ENCODE assay signal across 25 cellular contexts in the genomic region with DNA sequence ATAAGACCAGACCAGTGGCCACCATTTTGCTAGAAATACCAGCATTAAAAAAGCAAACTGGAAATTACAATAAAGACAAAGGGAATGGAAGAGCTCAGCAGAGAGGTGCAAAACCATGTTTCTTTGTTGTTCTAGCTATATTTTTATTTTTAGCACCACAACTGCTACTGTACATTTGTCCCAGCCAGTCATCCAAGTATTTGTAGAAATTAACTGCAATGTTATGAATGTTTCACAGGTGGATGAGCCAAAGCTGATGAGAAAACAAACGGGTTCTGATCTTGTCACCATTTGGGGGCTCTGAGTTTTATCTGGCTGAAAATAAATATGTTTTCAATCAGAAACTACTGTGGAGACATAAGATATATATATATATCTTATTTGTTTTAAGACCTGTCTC. TPM values are rescaled to one million over a fixed set of nuclear protein-coding genes. Genes with fewer than 3 reads are reported as not detected.
A peak's percentile ranks its signal among the peaks of the same experiment; 100 is the strongest.
DNase-seq lines count a peak whose midpoint lies in the region; ATAC-seq, FAIRE-seq and TF ChIP-seq lines count a peak whose summit lies in the region.
"Had no signal": no experiment of that assay in that cellular context is flagged by ENCODE, and none has a peak within 500 bp of the region (broad histone marks: within the 10 kb centered on the region; RNA-seq: fewer than 3 reads in every experiment).

No MANE protein-coding gene starts in this region.

- CTCF ChIA-PET in activated CD4-positive, alpha-beta T cell treated with anti-CD3 and anti-CD28 coated beads for 36 hours (lab: Charles Lee): interaction anchor here (1.3 kb wide), 1 partner anchor 9 kb away, joined by 6 read pairs; no protein-coding TSS in a partner anchor
- CTCF ChIA-PET in GM12878 (lab: Yijun Ruan, JAX): no interaction called here

- no peaks in the 10 kb centered on the region for H3K27me3 Mint-ChIP-seq in activated CD4-positive, alpha-beta T cell treated with anti-CD3 and anti-CD28 coated beads for 36 hours
- H3K27me3 Mint-ChIP-seq: CD4-positive, alpha-beta T cell had no signal

- no peaks in the 10 kb centered on the region for H3K4me1 ChIP-seq in GM12878 (ENCODE audit: control insufficient read depth, insufficient read depth, low read length)
- H3K4me1 ChIP-seq: A549 had no signal

- no peak overlapping the region for H3K4me3 Mint-ChIP-seq in activated CD4-positive, alpha-beta T cell treated with anti-CD3 and anti-CD28 coated beads for 36 hours
- H3K4me3 Mint-ChIP-seq: CD14-positive monocyte; CD4-positive, alpha-beta T cell; CD8-positive, alpha-beta memory T cell; GM23338; H9; HFFc6 had no signal

- no peak overlapping the region for H3K4me3 ChIP-seq in GM12878
- H3K4me3 ChIP-seq: A549; BLaER1 treated with 17β-estradiol and CSF1 and Interleukin-3, amounts not matched to agents 10 nM and 100 nM; GM23338 had no signal

- SMC1A ChIA-PET in GM12878 (lab: Charles Lee; ENCODE audit: uncharacterized antibody, unreplicated experiment): interaction anchor here (1.2 kb wide), 1 partner anchor 34 kb away, joined by 3 read pairs; no protein-coding TSS in a partner anchor

- no peak overlapping the region for H3K27ac ChIP-seq in GM12878 (ENCODE audit: control insufficient read depth, insufficient read depth)
- H3K27ac ChIP-seq: A549; BLaER1 treated with 17β-estradiol and CSF1 and Interleukin-3, amounts not matched to agents 10 nM and 100 nM had no signal

- POLR2A ChIA-PET in activated CD4-positive, alpha-beta T cell treated with anti-CD3 and anti-CD28 coated beads for 36 hours (lab: Charles Lee): no interaction called here
- POLR2A ChIA-PET in GM12878 (lab: Charles Lee): no interaction called here

- H2AFZ ChIP-seq in GM12878 (ENCODE audit: control insufficient read depth, low read depth, low read length): peak overlapping the region; percentile 67
- H2AFZ ChIP-seq: GM23338 had no signal

- H3K27ac Mint-ChIP-seq in activated CD4-positive, alpha-beta T cell treated with anti-CD3 and anti-CD28 coated beads for 36 hours: peak overlapping the region; percentile 42
- H3K27ac Mint-ChIP-seq: CD14-positive monocyte; CD4-positive, alpha-beta T cell; CD8-positive, alpha-beta memory T cell; GM23338; H9; HFFc6 had no signal

- DNase-seq in activated CD4-positive, alpha-beta T cell treated with anti-CD3 and anti-CD28 coated beads for 36 hours: no peak
- no peak for DNase-seq in activated CD4-positive, alpha-beta T cell treated with anti-CD3 and anti-CD28 coated beads for 48 hours
- DNase-seq in GM12878 (ENCODE audit: low read depth, low spot score) (no peak), myocyte (ENCODE audit: low read depth) (peak; percentile 67)
- DNase-seq: 8988T; ACHN; AML-193; BE2C; CD4-positive, alpha-beta T cell; CD8-positive, alpha-beta memory T cell; DMS 273 treated with DMSO at 0.1 percent for 48 hours; DMS79; EL; GDM1; H9; HFFc6 had no signal

- ATAC-seq in activated CD4-positive, alpha-beta T cell treated with anti-CD3 and anti-CD28 coated beads for 36 hours: no peak
- ATAC-seq in GM12878 (no peak), GM18868 (IDR thresholded peaks at IDR 0.05; ENCODE audit: unreplicated experiment) (no peak), HG03520 (IDR thresholded peaks at IDR 0.05; ENCODE audit: unreplicated experiment) (no peak), GM21423 (IDR thresholded peaks at IDR 0.05; ENCODE audit: unreplicated experiment) (no peak)
- ATAC-seq: A549, GM23338 had no signal

- no peak for TF ChIP-seq EP300 in GM12878 (IDR thresholded peaks at IDR 0.05; ENCODE audit: borderline replicate concordance in 1 of 2, control insufficient read depth in 1 of 2, low read depth in 2 of 2, low read length in 2 of 2)

- H3K36me3 ChIP-seq in GM12878 (ENCODE audit: control insufficient read depth in 2 of 2, insufficient read depth in 2 of 2, low read length in 1 of 2): no peaks in the 10 kb centered on the region
- H3K36me3 ChIP-seq: BE2C; BLaER1 treated with 17β-estradiol and CSF1 and Interleukin-3, amounts not matched to agents 10 nM and 100 nM had no signal

- RAD21 ChIA-PET in GM12878 (lab: Charles Lee; ENCODE audit: unreplicated experiment): interaction anchor here (1.0 kb wide), 1 partner anchor 124 kb away, joined by 3 read pairs; the partner anchor contains the start of gene MAPK1IP1L

- no peaks in the 10 kb centered on the region for H3K36me3 Mint-ChIP-seq in activated CD4-positive, alpha-beta T cell treated with anti-CD3 and anti-CD28 coated beads for 36 hours (ENCODE audit: low read depth)
- H3K36me3 Mint-ChIP-seq: CD14-positive monocyte; CD8-positive, alpha-beta memory T cell had no signal

- no TSS peak for BruUV-seq in GM12878 (replicated peaks; lab: Mats Ljungman, UMichigan)

- H3K4me1 Mint-ChIP-seq in activated CD4-positive, alpha-beta T cell treated with anti-CD3 and anti-CD28 coated beads for 36 hours: peaks cover 3% of the 10 kb centered on the region
- H3K4me1 Mint-ChIP-seq: GM23338, H9 had no signal

- no peak for TF ChIP-seq POLR2A in GM12878 (IDR thresholded peaks at IDR 0.05; ENCODE audit: low read depth, low read length)

- intact Hi-C loops in activated CD4-positive, alpha-beta T cell treated with anti-CD3 and anti-CD28 coated beads for 36 hours (cut with DNase I, micrococcal nuclease): no loop called here
- intact Hi-C loops in GM12878 (cut with micrococcal nuclease; ENCODE audit: unreplicated experiment): no loop called here

- no peak for TF ChIP-seq CTCF in GM12878 (IDR thresholded peaks at IDR 0.05 in 2 of 3, conservative IDR thresholded peaks at IDR 0.05 in 1 of 3; ENCODE audit: control insufficient read depth in 2 of 3, extremely low read depth in 1 of 3, insufficient read depth in 1 of 3, low read depth in 3 of 3, low read length in 3 of 3)

- no peak overlapping the region for H3K9ac ChIP-seq in GM12878 (ENCODE audit: control insufficient read depth, insufficient read depth, low read length)
- H3K9ac ChIP-seq: BLaER1 treated with 17β-estradiol and CSF1 and Interleukin-3, amounts not matched to agents 10 nM and 100 nM had no signal

- no peaks in the 10 kb centered on the region for H3K9me3 Mint-ChIP-seq in activated CD4-positive, alpha-beta T cell treated with anti-CD3 and anti-CD28 coated beads for 36 hours (ENCODE audit: low read depth)
- H3K9me3 Mint-ChIP-seq: CD14-positive monocyte; CD4-positive, alpha-beta T cell; CD8-positive, alpha-beta memory T cell; GM23338; H9; HFFc6 had no signal

- 100% methylated on average over 1 of the region's 1 CpG for whole genome bisulfite sequencing in GM12878 (ENCODE audit: insufficient coverage, insufficient replicate concordance, low lambda C conversion rate, missing lambda C conversion rate)

- no peaks in the 10 kb centered on the region for H3K9me3 ChIP-seq in GM12878 (replicated peaks; ENCODE audit: control insufficient read depth, insufficient read depth, low read length)
- H3K9me3 ChIP-seq: A549; BE2C; BLaER1 treated with 17β-estradiol and CSF1 and Interleukin-3, amounts not matched to agents 10 nM and 100 nM had no signal

- TF ChIP-seq RAD21 in GM12878 (IDR thresholded peaks at IDR 0.05; ENCODE audit: insufficient read depth, low read depth, low read length): no peak

- no peak for FAIRE-seq in GM12878 (lab: Jason Lieb, UNC)
- FAIRE-seq: D721Med, GM18507 had no signal

- no peaks in the 10 kb centered on the region for H3K27me3 ChIP-seq in GM12878 (replicated peaks in 1 of 2; ENCODE audit: control insufficient read depth in 2 of 2, insufficient read depth in 2 of 2, low read length in 1 of 2)
- H3K27me3 ChIP-seq: BE2C; BLaER1 treated with 17β-estradiol and CSF1 and Interleukin-3, amounts not matched to agents 10 nM and 100 nM had no signal

- no peaks in the 10 kb centered on the region for H3K79me2 ChIP-seq in GM12878 (ENCODE audit: control insufficient read depth, insufficient read depth, low read length)

- in situ Hi-C loops in GM12878 (cut with MboI): no loop called here

- no peaks in the 10 kb centered on the region for H4K20me1 ChIP-seq in GM12878 (ENCODE audit: control insufficient read depth, insufficient read depth)
- H4K20me1 ChIP-seq: BLaER1 treated with 17β-estradiol and CSF1 and Interleukin-3, amounts not matched to agents 10 nM and 100 nM had no signal

- no peak overlapping the region for H3K4me2 ChIP-seq in GM12878 (ENCODE audit: control insufficient read depth, insufficient read depth)
- H3K4me2 ChIP-seq: A549, GM23338 had no signal

TF ChIP-seq in GM12878, 131 proteins besides CTCF, POLR2A, EP300 and RAD21 (continues in another document):
- TF ChIP-seq BCL11A (IDR thresholded peaks at IDR 0.05; ENCODE audit: low read depth, low read length) (no peak), ATF7 (IDR thresholded peaks at IDR 0.05; ENCODE audit: low read depth) (no peak), EZH2 (IDR thresholded peaks at IDR 0.05; ENCODE audit: borderline replicate concordance, control insufficient read depth, low read depth, low read length) (no peak), RELA (IDR thresholded peaks at IDR 0.05; ENCODE audit: borderline replicate concordance, partially characterized antibody) (no peak), FOXK2 (IDR thresholded peaks at IDR 0.05) (no peak), SIX5 (IDR thresholded peaks at IDR 0.05; ENCODE audit: low read depth, low read length, severe bottlenecking) (no peak), CREM (IDR thresholded peaks at IDR 0.05; ENCODE audit: low read depth) (no peak), SMAD5 (IDR thresholded peaks at IDR 0.05; ENCODE audit: low read depth) (no peak)

RNA-seq across cellular contexts. Expression of gene GCH1, which starts 24.9 kb away (rescaled TPM):
- 10 to 100 TPM; 28.1 to 36.4 TPM for total RNA-seq in activated CD4-positive, alpha-beta T cell treated with anti-CD3 and anti-CD28 coated beads for 36 hours
- 17.6 and 18.2 TPM in 2 replicates for total RNA-seq in GM12878 (2013; cell fraction: nucleolus; rRNA removed)
- total RNA-seq in GM12878 (2014; rRNA removed) (35.9 and 39.5 TPM in 2 replicates), GM12878 (2014; rRNA removed; fragmentation: Illumina TruSeq; extraction: Trizol) (27.0 and 27.9 TPM in 2 replicates), GM12878 (2021) (36.8 and 39.1 TPM in 2 replicates), myocyte (2.2 and 2.5 TPM in 2 replicates)
- polyA plus RNA-seq in GM12878 (2011; ENCODE audit: low read depth): 8.5 TPM
- polyA plus RNA-seq in GM12878 (2011; rRNA removed) (31.9 and 40.1 TPM in 2 replicates), GM12878 (2014; fragmentation: Illumina TruSeq; extraction: Trizol) (32.9 and 44.4 TPM in 2 replicates), GM12878 (2014; fragmentation: Nextera tagmentation; extraction: Ambion mirVana) (10 to 100 TPM; 25.1 to 26.0 TPM), GM12878 (2014; rRNA removed) (32.4 and 34.6 TPM in 2 replicates), GM12878 (2016; fragmentation: Nextera tagmentation; extraction: Ambion mirVana) (10 to 100 TPM; 36.9 to 37.0 TPM)
- 14.5 and 15.6 TPM in 2 replicates for polyA plus RNA-seq in GM12878 (2011; cell fraction: cytosol; rRNA removed)
- 11.6 and 12.6 TPM in 2 replicates for polyA plus RNA-seq in GM12878 (2011; cell fraction: nucleus; rRNA removed)
- 13.4 and 17.9 TPM in 2 replicates for polyA plus RNA-seq in GM12878 (2012)
- polyA minus RNA-seq in GM12878 (2011; rRNA and poly(A)+ RNA removed): 9.8 and 22.2 TPM in 2 replicates
- 5.5 and 6.4 TPM in 2 replicates for polyA minus RNA-seq in GM12878 (2011; cell fraction: cytosol; rRNA and poly(A)+ RNA removed)
- 4.5 and 10.2 TPM in 2 replicates for polyA minus RNA-seq in GM12878 (2011; cell fraction: nucleus; rRNA and poly(A)+ RNA removed)
- polyA plus RNA-seq in myocyte (2012): 0.62 TPM
